8 cellular contexts compared by ENCODE assay signal in the genomic region with DNA sequence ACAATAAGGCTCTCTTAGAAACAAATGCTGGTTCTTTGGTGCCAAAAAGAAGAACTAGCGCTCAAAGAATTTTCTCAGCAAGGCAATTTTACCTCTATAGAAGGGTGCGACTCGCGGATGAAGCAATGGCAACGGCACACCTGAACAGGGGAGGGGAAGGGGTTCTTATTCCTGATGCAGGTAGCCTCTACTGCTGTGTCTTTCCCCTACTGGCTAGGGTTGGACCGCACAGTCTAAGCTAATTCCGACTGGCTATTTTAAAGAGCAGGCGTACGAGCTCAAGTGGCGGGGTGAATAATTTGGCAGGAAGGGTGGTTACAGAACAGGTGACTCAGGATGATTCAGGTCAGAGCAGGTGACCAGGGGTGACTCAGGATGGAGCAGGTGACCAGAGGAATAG. TPM values are rescaled to one million over a fixed set of nuclear protein-coding genes. Genes with fewer than 3 reads are reported as not detected.
A peak's percentile ranks its signal among the peaks of the same experiment; 100 is the strongest.
DNase-seq lines count a peak whose midpoint lies in the region; ATAC-seq, FAIRE-seq and TF ChIP-seq lines count a peak whose summit lies in the region.
"Not testable (repeated sequence)": the region's sequence is repeated elsewhere in the genome, so short reads cannot be mapped to it uniquely, and the experiment has no call there.

No MANE protein-coding gene starts in this region.

- CTCF ChIA-PET in Caco-2 (lab: Charles Lee): interaction anchor here (2.1 kb wide), 1 partner anchor 10 kb away, joined by 6 read pairs; no protein-coding TSS in a partner anchor
- CTCF ChIA-PET in IMR-90 (lab: Yijun Ruan, JAX); Panc1 (lab: Charles Lee): not testable (repeated sequence)
- CTCF ChIA-PET in activated CD8-positive, alpha-beta T cell treated with anti-CD3 and anti-CD28 coated beads for 36 hours (lab: Charles Lee): interaction anchor here (2.4 to 3.0 kb wide), 2 partner anchors 9 to 588 kb away, joined by 7 to 16 read pairs; no protein-coding TSS in a partner anchor

- ATAC-seq in IMR-90 (ENCODE audit: low read depth); Panc1; activated CD8-positive, alpha-beta T cell treated with anti-CD3 and anti-CD28 coated beads for 36 hours; heart right ventricle; upper lobe of right lung: not testable (repeated sequence)

- H3K9me3 Mint-ChIP-seq in Caco-2 (ENCODE audit: unreplicated experiment): peaks cover 28% of the 10 kb centered on the region
- H3K9me3 Mint-ChIP-seq in activated CD8-positive, alpha-beta T cell treated with anti-CD3 and anti-CD28 coated beads for 36 hours; astrocyte (ENCODE audit: unreplicated experiment): not testable (repeated sequence)

- BruUV-seq in Caco-2 (replicated peaks; lab: Mats Ljungman, UMichigan); IMR-90 (replicated peaks; lab: Mats Ljungman, UMichigan); Panc1 (replicated peaks; lab: Mats Ljungman, UMichigan): not testable (repeated sequence)

- not testable (repeated sequence) for DNase-seq in Caco-2; IMR-90; Panc1 (ENCODE audit: low read depth, low spot score); activated CD8-positive, alpha-beta T cell treated with anti-CD3 and anti-CD28 coated beads for 36 hours; astrocyte (ENCODE audit: low read depth); heart right ventricle; upper lobe of right lung

- dilution Hi-C loops in IMR-90 (cut with HindIII; ENCODE audit: low sequenced_read_pairs, unreplicated experiment): not testable (repeated sequence)

- not testable (repeated sequence) for H3K9me1 ChIP-seq in IMR-90 (ENCODE audit: insufficient read depth, low read length)

- peak overlapping the region; percentile 99 for H3K4me3 Mint-ChIP-seq in Caco-2 (ENCODE audit: unreplicated experiment)
- H3K4me3 Mint-ChIP-seq in activated CD8-positive, alpha-beta T cell treated with anti-CD3 and anti-CD28 coated beads for 36 hours: peak overlapping the region; percentile 93
- H3K4me3 Mint-ChIP-seq in astrocyte (ENCODE audit: unreplicated experiment): not testable (repeated sequence)

- not testable (repeated sequence) for TF ChIP-seq RAD21 in IMR-90 (IDR thresholded peaks at IDR 0.05; ENCODE audit: low read length); neural cell (conservative IDR thresholded peaks at IDR 0.05)

- not testable (repeated sequence) for H3K4me1 Mint-ChIP-seq in Caco-2 (ENCODE audit: low read depth, unreplicated experiment); astrocyte (ENCODE audit: low read depth, unreplicated experiment)
- peaks cover 12% of the 10 kb centered on the region for H3K4me1 Mint-ChIP-seq in activated CD8-positive, alpha-beta T cell treated with anti-CD3 and anti-CD28 coated beads for 36 hours (ENCODE audit: low read depth)

- H4K20me1 ChIP-seq in IMR-90 (ENCODE audit: insufficient read depth, low read length); astrocyte (ENCODE audit: insufficient read depth, low read length); neural cell (ENCODE audit: insufficient read depth): not testable (repeated sequence)

- not testable (repeated sequence) for TF ChIP-seq CTCF in Caco-2 (IDR thresholded peaks at IDR 0.05; ENCODE audit: insufficient read depth in 1 of 2, low read depth in 1 of 2, low read length in 1 of 2, severe bottlenecking in 1 of 2, unreplicated experiment in 1 of 2); IMR-90 (conservative IDR thresholded peaks at IDR 0.05; ENCODE audit: low read depth, low read length); Panc1 (IDR thresholded peaks at IDR 0.05); activated CD8-positive, alpha-beta T cell treated with anti-CD3 and anti-CD28 coated beads for 36 hours (IDR thresholded peaks at IDR 0.05); astrocyte (IDR thresholded peaks at IDR 0.05; ENCODE audit: insufficient read depth, low read depth, low read length); neural cell (IDR thresholded peaks at IDR 0.05; ENCODE audit: poor library complexity, severe bottlenecking); upper lobe of right lung (IDR thresholded peaks at IDR 0.05)
- TF ChIP-seq CTCF in heart right ventricle (IDR thresholded peaks at IDR 0.05): peak in 1 of 9 donors; percentile 2

- H3K36me3 Mint-ChIP-seq in Caco-2 (ENCODE audit: insufficient read depth, unreplicated experiment): peaks cover 11% of the 10 kb centered on the region
- H3K36me3 Mint-ChIP-seq in activated CD8-positive, alpha-beta T cell treated with anti-CD3 and anti-CD28 coated beads for 36 hours (ENCODE audit: low read depth): peaks cover 23% of the 10 kb centered on the region
- not testable (repeated sequence) for H3K36me3 Mint-ChIP-seq in astrocyte (ENCODE audit: low read depth, unreplicated experiment)

- H4K91ac ChIP-seq in IMR-90 (ENCODE audit: insufficient read depth, low read depth, low read length): not testable (repeated sequence)

- H3F3A ChIP-seq in neural cell (ENCODE audit: insufficient read depth, low read length, poor library complexity, severe bottlenecking): not testable (repeated sequence)

- H2BK120ac ChIP-seq in IMR-90 (ENCODE audit: low read depth, low read length): not testable (repeated sequence)

- H3K27ac Mint-ChIP-seq in Caco-2 (ENCODE audit: unreplicated experiment): peak overlapping the region; percentile 100
- H3K27ac Mint-ChIP-seq in activated CD8-positive, alpha-beta T cell treated with anti-CD3 and anti-CD28 coated beads for 36 hours: peak overlapping the region; percentile 56
- peak overlapping the region; percentile 16 for H3K27ac Mint-ChIP-seq in astrocyte (ENCODE audit: unreplicated experiment)

- POLR2A ChIA-PET in Caco-2 (lab: Charles Lee): not testable (repeated sequence)
- POLR2A ChIA-PET in IMR-90 (lab: Charles Lee; ENCODE audit: unreplicated experiment): interaction anchor here (0.9 kb wide), 1 partner anchor 45 kb away, joined by 3 read pairs; no protein-coding TSS in a partner anchor
- POLR2A ChIA-PET in Panc1 (lab: Charles Lee): interaction anchor here (0.7 to 0.9 kb wide), 2 partner anchors 275 to 394 kb away, joined by 3 read pairs; no protein-coding TSS in a partner anchor
- POLR2A ChIA-PET in activated CD8-positive, alpha-beta T cell treated with anti-CD3 and anti-CD28 coated beads for 36 hours (lab: Charles Lee): interaction anchor here (0.6 to 0.9 kb wide), 2 partner anchors 122 to 298 kb away, joined by 3 read pairs; no protein-coding TSS in a partner anchor

- H4K5ac ChIP-seq in IMR-90 (ENCODE audit: low read depth, low read length): not testable (repeated sequence)

- not testable (repeated sequence) for H3K27me3 Mint-ChIP-seq in Caco-2 (ENCODE audit: insufficient read depth, unreplicated experiment); activated CD8-positive, alpha-beta T cell treated with anti-CD3 and anti-CD28 coated beads for 36 hours; astrocyte (ENCODE audit: low read depth, unreplicated experiment)

- H3K56ac ChIP-seq in IMR-90 (ENCODE audit: extremely low read depth, insufficient read depth, low read length): not testable (repeated sequence)

- TF ChIP-seq POLR2A in IMR-90 (IDR thresholded peaks at IDR 0.05; ENCODE audit: low read depth, low read length): not testable (repeated sequence)

- WGBS in IMR-90 (ENCODE audit: extremely low coverage in 2 of 2, insufficient read length in 1 of 2), 2 experiments: 100% methylated on average over 2 of the region's 10 CpGs; no CpG with 5 or more reads in 1 of the 2 experiments
- WGBS in heart right ventricle, 2 donors: 97 to 98% methylated on average over 10 of the region's 10 CpGs

- not testable (repeated sequence) for H2BK20ac ChIP-seq in IMR-90 (ENCODE audit: low read depth, low read length)

- not testable (repeated sequence) for H2BK5ac ChIP-seq in IMR-90 (ENCODE audit: low read depth, low read length, poor library complexity, severe bottlenecking)

- peaks cover 4 to 12% of the 10 kb centered on the region in 2 experiments; a peak in 2 of 4 replicates for H3K79me1 ChIP-seq in IMR-90 (ENCODE audit: low read depth in 1 of 2, low read length in 2 of 2)

- H3K14ac ChIP-seq in IMR-90 (replicated peaks; ENCODE audit: low read depth, low read length): not testable (repeated sequence)

- H3K18ac ChIP-seq in IMR-90 (ENCODE audit: low read depth, low read length): not testable (repeated sequence)

- H3K4me3 ChIP-seq in Caco-2 (ENCODE audit: low read depth, low read length); IMR-90 (ENCODE audit: insufficient read depth, low read depth, low read length); Panc1 (ENCODE audit: low read depth in 2 of 2, low read length in 2 of 2); astrocyte (ENCODE audit: insufficient read depth, low read depth, low read length); heart right ventricle: not testable (repeated sequence)
- H3K4me3 ChIP-seq in neural cell (ENCODE audit: low read length): peak overlapping the region; percentile 77
- peak overlapping the region; percentile 85 for H3K4me3 ChIP-seq in upper lobe of right lung

- intact Hi-C loops in Caco-2 (cut with micrococcal nuclease; ENCODE audit: unreplicated experiment): loop anchor here (5.0 kb wide), 1 partner anchor 341 kb away; a partner anchor contains a TSS
- intact Hi-C loops in IMR-90 (cut with micrococcal nuclease); Panc1 (cut with micrococcal nuclease; ENCODE audit: unreplicated experiment); activated CD8-positive, alpha-beta T cell treated with anti-CD3 and anti-CD28 coated beads for 36 hours (cut with micrococcal nuclease); upper lobe of right lung (cut with DNase I): not testable (repeated sequence)
- intact Hi-C loops in heart right ventricle (cut with DNase I): loop anchor here in 3 of 10 donors (5.0 to 10.0 kb wide), 4 partner anchors 142 to 606 kb away; a partner anchor contains a TSS

- H2AK5ac ChIP-seq in IMR-90 (ENCODE audit: low read depth, low read length): 0 out of 2 replicates have a peak overlapping the region, but pooled peaks have one; percentile 9

- H3K4ac ChIP-seq in IMR-90 (ENCODE audit: low read depth, low read length): not testable (repeated sequence)

- not testable (repeated sequence) for H3K4me1 ChIP-seq in Caco-2; IMR-90 (ENCODE audit: control insufficient read depth, insufficient read depth, low read length); Panc1 (ENCODE audit: control insufficient read depth, insufficient read depth, low read length); astrocyte (ENCODE audit: insufficient read depth, low read length); upper lobe of right lung
- peaks cover under 1 to 17% (median 9%) of the 10 kb centered on the region in 9 donors for H3K4me1 ChIP-seq in heart right ventricle

- H3K79me2 ChIP-seq in astrocyte (ENCODE audit: insufficient read depth, low read length); neural cell (replicated peaks; ENCODE audit: insufficient read depth, low read length): not testable (repeated sequence)

- peaks cover 17% of the 10 kb centered on the region for H3K9me3 ChIP-seq in Caco-2
- H3K9me3 ChIP-seq in IMR-90 (ENCODE audit: control insufficient read depth, insufficient read depth, low read length); neural cell (ENCODE audit: low read length); upper lobe of right lung: not testable (repeated sequence)
- H3K9me3 ChIP-seq in Panc1 (ENCODE audit: control insufficient read depth, insufficient read depth, low read depth, low read length): peaks cover 14% of the 10 kb centered on the region; the same call in 1 of the 2 replicates
- H3K9me3 ChIP-seq in astrocyte (ENCODE audit: insufficient read depth, low read depth, low read length): peaks cover 11% of the 10 kb centered on the region
- H3K9me3 ChIP-seq in heart right ventricle: peaks cover 0 to 23% (median 6%) of the 10 kb centered on the region in 11 donors

- H3K23ac ChIP-seq in IMR-90 (ENCODE audit: low read depth, low read length): not testable (repeated sequence)

- not testable (repeated sequence) for H2AK9ac ChIP-seq in IMR-90 (replicated peaks; ENCODE audit: low read depth, low read length, poor library complexity)

- H2AFZ ChIP-seq in IMR-90 (replicated peaks; ENCODE audit: low read length, poor library complexity); astrocyte (ENCODE audit: low read depth, low read length); neural cell (ENCODE audit: low read depth, low read length): not testable (repeated sequence)

- FAIRE-seq in astrocyte (lab: Jason Lieb, UNC): not testable (repeated sequence)

- not testable (repeated sequence) for H3K36me3 ChIP-seq in Caco-2 (ENCODE audit: control insufficient read depth, insufficient read depth, low read length); IMR-90 (ENCODE audit: control insufficient read depth, insufficient read depth, low read length); Panc1 (ENCODE audit: control insufficient read depth, insufficient read depth, low read length); astrocyte (ENCODE audit: insufficient read depth, low read length); neural cell (ENCODE audit: insufficient read depth, low read length); upper lobe of right lung
- peaks cover 0 to 16% (median 5%) of the 10 kb centered on the region in 9 donors for H3K36me3 ChIP-seq in heart right ventricle

- not testable (repeated sequence) for H4K8ac ChIP-seq in IMR-90 (ENCODE audit: low read depth in 2 of 2, low read length in 2 of 2)

- not testable (repeated sequence) for H3K27me3 ChIP-seq in Caco-2 (replicated peaks; ENCODE audit: control insufficient read depth, insufficient read depth, low read length); IMR-90 (ENCODE audit: control insufficient read depth, insufficient read depth, low read length); Panc1 (ENCODE audit: control insufficient read depth, insufficient read depth, low read length); astrocyte (ENCODE audit: insufficient read depth, low read length); heart right ventricle; neural cell (ENCODE audit: insufficient read depth, low read depth, low read length); upper lobe of right lung

- not testable (repeated sequence) for H3K4me2 ChIP-seq in IMR-90 (ENCODE audit: low read depth, low read length); astrocyte (ENCODE audit: low read length)
- peak overlapping the region; percentile 56 for H3K4me2 ChIP-seq in neural cell (ENCODE audit: low read length)

- H3K27ac ChIP-seq in IMR-90 (ENCODE audit: insufficient read depth, low read length); astrocyte (ENCODE audit: low read depth, low read length); neural cell (ENCODE audit: low read length); upper lobe of right lung: not testable (repeated sequence)
- H3K27ac ChIP-seq in Panc1 (ENCODE audit: low read length) (peak overlapping the region; percentile 90; the same call in 1 of the 2 replicates), heart right ventricle (peak overlapping the region in 6 of 10 donors; percentile 94 to 99 (median 98))

- H2BK15ac ChIP-seq in IMR-90 (ENCODE audit: low read depth, low read length): not testable (repeated sequence)

- in situ Hi-C loops in IMR-90 (cut with MboI; ENCODE audit: low sequenced_read_pairs): loop anchor here (10.0 kb wide), 1 partner anchor 588 kb away; no protein-coding TSS in a partner anchor
- in situ Hi-C loops in Panc1 (cut with HindIII; ENCODE audit: low pct_unique_long_range_greater_than_20kb, low sequenced_read_pairs): not testable (repeated sequence)

- H3K9me2 ChIP-seq in neural cell (ENCODE audit: insufficient read depth, low read length): not testable (repeated sequence)

- not testable (repeated sequence) for TF ChIP-seq EP300 in neural cell (conservative IDR thresholded peaks at IDR 0.05; ENCODE audit: poor library complexity, severe bottlenecking)

- not testable (repeated sequence) for H3K9ac ChIP-seq in IMR-90 (ENCODE audit: low read depth, low read length); astrocyte (ENCODE audit: low read length); neural cell (ENCODE audit: low read length)

RNA-seq across cellular contexts. Expression of a gene that starts 1.2 kb away (rescaled TPM):
- 4.1 and 5.4 TPM in 2 replicates for total RNA-seq in Caco-2 (2022)
- total RNA-seq in IMR-90 (2012; rRNA removed): 3.9 and 5.8 TPM in 2 replicates
- 5.9 and 7.4 TPM in 2 replicates for polyA plus RNA-seq in IMR-90 (2012; rRNA removed)
- polyA plus RNA-seq in IMR-90 (2012; cell fraction: cytosol; rRNA removed): 3.6 and 5.3 TPM in 2 replicates
- 1.6 and 3.7 TPM in 2 replicates for polyA plus RNA-seq in IMR-90 (2012; cell fraction: nucleus; rRNA removed; ENCODE audit: low replicate concordance)
- 11.5 TPM for total RNA-seq in Panc1 (2021; ENCODE audit: unreplicated experiment)
- 19.7 TPM for polyA plus RNA-seq in Panc1 (2012; ENCODE audit: insufficient read length)
- 1 to 10 TPM; 5.8 to 6.0 TPM for total RNA-seq in activated CD8-positive, alpha-beta T cell treated with anti-CD3 and anti-CD28 coated beads for 36 hours
- total RNA-seq in astrocyte: 6.8 and 8.5 TPM in 2 replicates
- 10 to 100 TPM; 48.6 to 87.1 (median 78.1) TPM for total RNA-seq in heart right ventricle
- 10 to 100 TPM; 45.7 to 56.5 TPM for polyA plus RNA-seq in heart right ventricle
- polyA plus RNA-seq in neural cell: 42.9 and 48.2 TPM in 2 replicates
- polyA minus RNA-seq in neural cell: 27.3 and 29.2 TPM in 2 replicates
- total RNA-seq in upper lobe of right lung: 14.0 TPM

Comparison
In these comparisons a context has a peak if more than half of its experiments do, and no peak if none do; other contexts are left out.
1. H3K27ac Mint-ChIP-seq: peak in every context shown above with its lines; median percentile 100 in Caco-2; 56 in activated CD8-positive, alpha-beta T cell treated with anti-CD3 and anti-CD28 coated beads for 36 hours; 16 in astrocyte.